In the genomic region with DNA sequence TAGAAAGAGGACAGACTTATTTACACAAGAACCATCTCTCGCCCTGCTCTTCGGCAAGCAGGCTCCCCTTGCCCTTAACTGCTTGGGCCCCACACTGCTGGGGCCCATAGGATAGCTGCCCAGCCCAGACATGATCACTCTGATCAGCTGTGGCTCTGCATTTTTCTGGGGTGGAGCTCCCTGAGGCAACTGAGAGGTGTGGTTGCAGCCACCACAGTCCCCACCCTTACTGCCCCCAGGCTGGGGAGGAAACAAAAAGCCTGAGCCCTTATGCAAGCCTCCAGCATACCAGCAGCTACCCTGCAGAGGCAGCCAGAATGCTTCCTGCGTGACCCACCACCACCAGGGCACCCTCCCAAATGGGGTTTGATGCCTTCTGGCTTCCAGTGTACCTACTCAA, we compare ENCODE assay signal across 24 cellular contexts.
DNase-seq lines count a peak whose midpoint lies in the region; ATAC-seq and TF ChIP-seq lines count a peak whose summit lies in the region.
"Had no signal": no experiment of that assay in that cellular context is flagged by ENCODE, and none has a peak within 500 bp of the region (broad histone marks: within the 10 kb centered on the region; RNA-seq: fewer than 3 reads in every experiment).

No MANE protein-coding gene starts in this region.

- no peak for TF ChIP-seq CTCF in RWPE1 (conservative IDR thresholded peaks at IDR 0.05; ENCODE audit: low read depth)
- TF ChIP-seq CTCF in foreskin keratinocyte (conservative IDR thresholded peaks at IDR 0.05) = no peak

- H3K4me1 ChIP-seq in foreskin keratinocyte (no peaks in the 10 kb centered on the region), SJCRH30 (no peaks in the 10 kb centered on the region; the same call in none of the 2 replicates)
- H3K4me1 ChIP-seq: right atrium auricular region, uterus had no signal

- no peaks in the 10 kb centered on the region for H3K9me3 ChIP-seq in SJCRH30 (replicated peaks)
- H3K9me3 ChIP-seq: SJSA1, uterus had no signal

- peaks cover 8% of the 10 kb centered on the region; the same call in 1 of the 2 replicates for H3K36me3 ChIP-seq in SJCRH30
- H3K36me3 ChIP-seq: SJSA1, uterus had no signal

- DNase-seq in AML-193 (lab: John Stamatoyannopoulos, UW) (peak; percentile 19 to 21), HUDEP-2 (lab: John Stamatoyannopoulos, UW; ENCODE audit: unreplicated experiment in 76 of 76) (peak in 58 of 76 experiments; percentile 0 to 64 (median 8)), RWPE1 (ENCODE audit: low spot score) (peak; percentile 5), foreskin keratinocyte (peak in 1 of 2 donors; percentile 42), DMS53 treated with DMSO at 0.1 percent for 48 hours (lab: John Stamatoyannopoulos, UW; ENCODE audit: unreplicated experiment) (no peak), RPMI8226 (no peak), SJCRH30 (no peak)
- DNase-seq in activated CD8-positive, alpha-beta memory T cell treated with anti-CD3 and anti-CD28 coated beads, Interleukin-2, amount 50 U/mL, for 4 hours = no peak
- DNase-seq: activated B cell treated with CpG ODN at 0.5 μM for 24 hours; activated CD4-positive, alpha-beta memory T cell treated with anti-CD3 and anti-CD28 coated beads for 36 hours; activated naive CD4-positive, alpha-beta T cell treated with Interleukin-2 at 50 U/mL for 16 hours; anterior cingulate cortex; C1 segment of cervical spinal cord; dorsolateral prefrontal cortex; natural killer cell; NCI-H1092; NCI-H2081 treated with DMSO at 0.1 percent for 48 hours; NCI-H510A treated with DMSO at 0.1 percent for 48 hours; substantia nigra; T-helper 2 cell; uterus had no signal

- H3K4me3 ChIP-seq in SJCRH30 = no peak overlapping the region
- H3K4me3 ChIP-seq: dorsolateral prefrontal cortex, GM12878, right atrium auricular region, SJSA1, uterus had no signal

- 0 out of 2 replicates have a peak overlapping the region, but pooled peaks have one; percentile 1 for H3K27ac ChIP-seq in RWPE1
- H3K27ac ChIP-seq in foreskin keratinocyte = no peak overlapping the region
- H3K27ac ChIP-seq in SJCRH30 = no peak overlapping the region
- H3K27ac ChIP-seq: dorsolateral prefrontal cortex, right atrium auricular region, SJSA1, uterus had no signal

- H3K27me3 ChIP-seq in foreskin keratinocyte (no peaks in the 10 kb centered on the region), SJCRH30 (no peaks in the 10 kb centered on the region)
- H3K27me3 ChIP-seq: right atrium auricular region, SJSA1, uterus had no signal

- CTCF ChIA-PET in RWPE1 (lab: Yijun Ruan, JAX) = interaction anchor here (1.4 kb wide), 1 partner anchor 103 kb away, joined by 6 read pairs; no protein-coding TSS in a partner anchor

- POLR2A ChIA-PET in RWPE1 (lab: Yijun Ruan, JAX; ENCODE audit: low non-redundant PET) = no interaction called here

- ATAC-seq in foreskin keratinocyte = peak; percentile 60
- ATAC-seq: GM12878 had no signal

Comparison
In these comparisons a context has a peak if more than half of its experiments do, and no peak if none do; other contexts are left out.
1. DNase-seq: peak in AML-193 (2 of 2), HUDEP-2 (58 of 76) and RWPE1 (single experiment); none in DMS53 treated with DMSO at 0.1 percent for 48 hours (single experiment), activated CD8-positive, alpha-beta memory T cell treated with anti-CD3 and anti-CD28 coated beads, Interleukin-2, amount 50 U/mL, for 4 hours (single experiment), RPMI8226 (single experiment) and SJCRH30 (0 of 2).